Comparison of ENCODE assay signal across 8 cellular contexts in the genomic region with DNA sequence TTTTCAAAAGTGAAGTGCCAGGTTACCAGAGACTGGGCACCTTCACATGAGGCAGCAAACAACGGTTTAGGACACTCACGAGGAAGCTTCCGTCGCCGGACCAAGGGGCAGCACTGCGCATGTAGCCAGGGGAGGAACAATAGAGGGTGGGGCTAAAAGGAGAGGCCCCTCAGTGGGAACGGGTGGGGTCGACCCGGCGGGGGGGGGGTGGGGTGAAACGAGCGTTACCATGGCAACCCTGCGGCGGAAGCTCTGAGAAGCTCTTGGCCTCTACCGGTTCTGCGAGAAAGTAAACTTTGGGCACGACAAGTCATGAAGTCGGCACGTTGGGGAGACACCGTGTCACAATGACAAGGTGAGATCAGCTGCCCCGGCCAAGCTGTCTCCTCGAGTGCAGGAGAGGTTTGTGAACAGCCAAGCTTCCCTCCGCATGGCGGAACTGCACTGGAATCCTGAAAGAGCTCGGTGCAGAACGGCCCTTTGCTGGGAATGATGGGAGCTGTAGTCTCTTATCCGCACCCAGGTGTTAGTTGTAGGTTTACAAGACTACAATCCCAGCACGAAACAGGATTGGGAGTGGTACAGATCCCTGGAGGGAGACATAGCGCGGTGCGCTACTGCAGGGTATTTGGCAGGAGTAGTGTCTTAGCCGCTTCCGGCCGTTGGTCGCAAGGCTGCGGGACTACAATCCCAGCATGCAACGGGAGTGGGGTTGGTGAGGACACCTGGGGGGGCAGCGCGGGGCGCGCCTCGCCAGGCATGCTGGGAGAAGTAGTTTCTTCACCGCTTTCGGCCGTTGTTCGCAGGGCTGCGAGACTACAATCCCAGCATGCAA.
DNase-seq lines count a peak whose midpoint lies in the region; ATAC-seq and TF ChIP-seq lines count a peak whose summit lies in the region.

No MANE protein-coding gene starts in this region.

- peak overlapping the region; percentile 81 to 93 for H3K27ac ChIP-seq in breast epithelium

- no peaks in the 10 kb centered on the region for H3K27me3 ChIP-seq in breast epithelium

- intact Hi-C loops in breast epithelium (cut with DNase I; ENCODE audit: low total_unique reads), result no loop called here

- no peaks in the 10 kb centered on the region for H3K36me3 ChIP-seq in breast epithelium

- no peaks in the 10 kb centered on the region for H3K4me1 ChIP-seq in breast epithelium

- TF ChIP-seq CTCF in AG10803 (conservative IDR thresholded peaks at IDR 0.05; ENCODE audit: low read length) (no peak), breast epithelium (IDR thresholded peaks at IDR 0.05) (no peak)

- TF ChIP-seq POLR2A in breast epithelium (IDR thresholded peaks at IDR 0.05), result no peak
- no peak for TF ChIP-seq POLR2A in erythroblast (IDR thresholded peaks at IDR 0.05; ENCODE audit: low read length)

- H3K4me3 ChIP-seq in AG10803 (ENCODE audit: low read length), result peak overlapping the region; percentile 35
- peak overlapping the region; percentile 58 to 80 (median 64) for H3K4me3 ChIP-seq in breast epithelium

- peaks cover 4 to 25% of the 10 kb centered on the region in 2 donors for H3K9me3 ChIP-seq in breast epithelium

- DNase-seq in AG10803 (ENCODE audit: low read depth) (peak; percentile 20), UCSD-AML1 (lab: John Stamatoyannopoulos, UW; ENCODE audit: unreplicated experiment) (peak; percentile 26), breast epithelium (ENCODE audit: low spot score in 2 of 2) (peak; percentile 80 to 93), medulla oblongata (ENCODE audit: extremely low spot score) (peak; percentile 97), erythroblast (lab: John Stamatoyannopoulos, UW) (no peak)
- peak; percentile 80 to 85 for DNase-seq in stimulated activated CD8-positive, alpha-beta memory T cell treated with anti-CD3 and anti-CD28 coated beads, Interleukin-2, amount 100 ng/mL, for 1 hour (ENCODE audit: low read depth in 2 of 2)

- ATAC-seq in HG03442 (IDR thresholded peaks at IDR 0.05; ENCODE audit: unreplicated experiment) (peak; percentile 49), HG02938 (IDR thresholded peaks at IDR 0.05; ENCODE audit: unreplicated experiment) (no peak)

Comparison
In these comparisons a context has a peak if more than half of its experiments do, and no peak if none do; other contexts are left out.
1. DNase-seq: peak in AG10803 (single experiment), UCSD-AML1 (single experiment), breast epithelium (2 of 2), medulla oblongata (single experiment) and stimulated activated CD8-positive, alpha-beta memory T cell treated with anti-CD3 and anti-CD28 coated beads, Interleukin-2, amount 100 ng/mL, for 1 hour (2 of 2); none in erythroblast (0 of 2).